Comparison of ENCODE assay signal across 1 cellular context in the genomic region with DNA sequence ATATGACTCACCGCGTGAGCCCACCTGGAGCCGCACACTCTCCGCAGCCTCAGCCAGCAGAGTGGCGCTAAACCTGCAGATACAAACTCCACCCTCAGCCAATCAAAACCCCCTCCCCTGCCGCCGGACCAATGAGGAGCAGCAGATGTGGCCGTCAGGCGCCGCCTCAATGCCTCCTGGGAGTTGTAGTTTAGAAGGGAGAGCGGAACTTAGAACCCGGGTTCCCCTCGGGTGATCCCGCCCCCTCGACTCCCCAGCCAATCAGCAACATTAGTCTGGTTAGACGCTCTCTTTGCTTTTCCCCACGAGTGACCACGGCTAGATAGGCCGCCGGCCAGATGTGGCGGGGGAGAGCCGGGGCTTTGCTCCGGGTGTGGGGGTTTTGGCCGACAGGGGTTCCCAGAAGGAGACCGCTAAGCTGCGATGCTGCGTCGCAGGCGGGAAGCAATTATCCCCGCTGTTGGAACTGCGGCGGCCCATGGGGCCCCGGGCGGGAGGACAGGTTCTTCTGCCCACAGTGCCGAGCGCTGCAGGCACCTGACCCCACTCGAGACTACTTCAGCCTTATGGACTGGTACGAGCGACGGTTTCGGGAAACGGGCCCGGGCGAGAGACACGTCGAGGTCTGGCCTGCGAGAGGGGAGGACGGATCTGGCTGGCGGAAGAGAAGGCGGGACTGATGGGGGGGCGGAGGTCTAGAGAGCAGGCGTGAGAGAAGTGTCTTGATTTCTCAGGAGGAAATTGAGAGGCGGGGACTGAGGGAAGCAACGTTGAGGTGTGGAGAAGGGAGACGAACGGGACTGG.
A peak's percentile ranks its signal among the peaks of the same experiment; 100 is the strongest.
TF ChIP-seq lines count a peak whose summit lies in the region.

A gene (minus strand): TSS at position 63 of the 804 bp plus-strand sequence. CDS start 7,099 bp downstream, outside the sequence.
A gene with protein sequence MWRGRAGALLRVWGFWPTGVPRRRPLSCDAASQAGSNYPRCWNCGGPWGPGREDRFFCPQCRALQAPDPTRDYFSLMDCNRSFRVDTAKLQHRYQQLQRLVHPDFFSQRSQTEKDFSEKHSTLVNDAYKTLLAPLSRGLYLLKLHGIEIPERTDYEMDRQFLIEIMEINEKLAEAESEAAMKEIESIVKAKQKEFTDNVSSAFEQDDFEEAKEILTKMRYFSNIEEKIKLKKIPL (plus strand): TSS at position 282 of the 804 bp plus-strand sequence. CDS start 57 bp downstream, at position 339.

TF ChIP-seq in A549, 52 proteins besides CTCF, POLR2A, EP300 and RAD21 (continued from another document):
- TF ChIP-seq POLR2AphosphoS2 (conservative IDR thresholded peaks at IDR 0.05; ENCODE audit: low read length), result no peak
- TF ChIP-seq PHF8 (IDR thresholded peaks at IDR 0.05; ENCODE audit: borderline replicate concordance, low read depth), result peak; percentile 73; the same call in 1 of the 2 replicates
- no peak for TF ChIP-seq CHD2 (IDR thresholded peaks at IDR 0.05; ENCODE audit: low read length, partially characterized antibody)
- TF ChIP-seq, protein P1, sequence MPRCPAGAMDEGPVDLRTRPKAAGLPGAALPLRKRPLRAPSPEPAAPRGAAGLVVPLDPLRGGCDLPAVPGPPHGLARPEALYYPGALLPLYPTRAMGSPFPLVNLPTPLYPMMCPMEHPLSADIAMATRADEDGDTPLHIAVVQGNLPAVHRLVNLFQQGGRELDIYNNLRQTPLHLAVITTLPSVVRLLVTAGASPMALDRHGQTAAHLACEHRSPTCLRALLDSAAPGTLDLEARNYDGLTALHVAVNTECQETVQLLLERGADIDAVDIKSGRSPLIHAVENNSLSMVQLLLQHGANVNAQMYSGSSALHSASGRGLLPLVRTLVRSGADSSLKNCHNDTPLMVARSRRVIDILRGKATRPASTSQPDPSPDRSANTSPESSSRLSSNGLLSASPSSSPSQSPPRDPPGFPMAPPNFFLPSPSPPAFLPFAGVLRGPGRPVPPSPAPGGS (IDR thresholded peaks at IDR 0.05), result 0 out of 3 replicates have a peak, but pooled peaks have one; percentile 42
TF ChIP-seq in A549: peak in this region for 9.
